ENCODE assay signal across 8 cellular contexts in genomic region chr3:7205535-7206331, GRCh38.
DNase-seq lines count a peak whose midpoint lies in the region; ATAC-seq lines count a peak whose summit lies in the region.

No MANE protein-coding gene starts in this region.

- ATAC-seq in GM19025 (IDR thresholded peaks at IDR 0.05; ENCODE audit: low read depth, unreplicated experiment) (peak; percentile 42), HG02870 (IDR thresholded peaks at IDR 0.05; ENCODE audit: unreplicated experiment) (peak; percentile 56), GM19455 (IDR thresholded peaks at IDR 0.05; ENCODE audit: unreplicated experiment) (no peak)

- H3K4me3 ChIP-seq in adipocyte (ENCODE audit: low read length) (peak overlapping the region; percentile 75), rectal smooth muscle tissue (ENCODE audit: low read length) (peak overlapping the region; percentile 35)

- DNase-seq in adipocyte (ENCODE audit: low read depth) = no peak
- DNase-seq in GM03348 (ENCODE audit: low spot score) = no peak
- no peak for DNase-seq in activated CD4-positive, CD25-positive, alpha-beta regulatory T cell treated with anti-CD3 and anti-CD28 coated beads, Interleukin-2, amount 50 U/mL, for 72 hours
- DNase-seq in DMS53 treated with DMSO at 0.1 percent for 48 hours (lab: John Stamatoyannopoulos, UW; ENCODE audit: unreplicated experiment) = no peak

- no peaks in the 10 kb centered on the region for H3K27me3 ChIP-seq in adipocyte (replicated peaks; ENCODE audit: control insufficient read depth, insufficient read depth, low read length)
- no peaks in the 10 kb centered on the region for H3K27me3 ChIP-seq in rectal smooth muscle tissue (ENCODE audit: control insufficient read depth, insufficient read depth, low read length)

- no peaks in the 10 kb centered on the region for H3K4me1 ChIP-seq in adipocyte (ENCODE audit: control insufficient read depth, insufficient read depth, low read length)
- H3K4me1 ChIP-seq in rectal smooth muscle tissue (ENCODE audit: control insufficient read depth, insufficient read depth, low read length) = no peaks in the 10 kb centered on the region

- H3K27ac ChIP-seq in rectal smooth muscle tissue (ENCODE audit: low read depth, low read length) = no peak overlapping the region

- H3K36me3 ChIP-seq in adipocyte (ENCODE audit: control insufficient read depth, insufficient read depth, low read length, severe bottlenecking) = no peaks in the 10 kb centered on the region
- no peaks in the 10 kb centered on the region for H3K36me3 ChIP-seq in rectal smooth muscle tissue (ENCODE audit: control insufficient read depth, insufficient read depth, low read length)

- H3K9me3 ChIP-seq in adipocyte (ENCODE audit: control insufficient read depth, low read length) = no peaks in the 10 kb centered on the region

- H3K9ac ChIP-seq in adipocyte (ENCODE audit: low read length) (peak overlapping the region; percentile 10), rectal smooth muscle tissue (ENCODE audit: low read length) (no peak overlapping the region)
